Comparison of ENCODE assay signal across 1 cellular context in genomic region chr1:168623003-168623828, GRCh38.
TF ChIP-seq lines count a peak whose summit lies in the region.

No MANE protein-coding gene starts in this region.

TF ChIP-seq in WTC11, 78 proteins besides CTCF, POLR2A, EP300 and RAD21 (continued from another document):
- TF ChIP-seq, protein P1, sequence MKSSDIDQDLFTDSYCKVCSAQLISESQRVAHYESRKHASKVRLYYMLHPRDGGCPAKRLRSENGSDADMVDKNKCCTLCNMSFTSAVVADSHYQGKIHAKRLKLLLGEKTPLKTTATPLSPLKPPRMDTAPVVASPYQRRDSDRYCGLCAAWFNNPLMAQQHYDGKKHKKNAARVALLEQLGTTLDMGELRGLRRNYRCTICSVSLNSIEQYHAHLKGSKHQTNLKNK (CRISPR knock-in tag; IDR thresholded peaks at IDR 0.05), result no peak
- TF ChIP-seq JUN (CRISPR knock-in tag; IDR thresholded peaks at IDR 0.05) (no peak), FOXP1 (CRISPR knock-in tag; IDR thresholded peaks at IDR 0.05; ENCODE audit: borderline replicate concordance) (no peak), PRRX2 (CRISPR knock-in tag; IDR thresholded peaks at IDR 0.05) (no peak), ELF4 (CRISPR knock-in tag; IDR thresholded peaks at IDR 0.05; ENCODE audit: low read depth) (no peak), ATF6 (CRISPR knock-in tag; IDR thresholded peaks at IDR 0.05) (no peak), RORB (CRISPR knock-in tag; IDR thresholded peaks at IDR 0.05) (no peak), ZNF138 (CRISPR knock-in tag; conservative IDR thresholded peaks at IDR 0.05) (no peak), PREB (CRISPR knock-in tag; IDR thresholded peaks at IDR 0.05; ENCODE audit: borderline replicate concordance) (no peak), IRF2 (CRISPR knock-in tag; IDR thresholded peaks at IDR 0.05; ENCODE audit: borderline replicate concordance, low read depth) (no peak)
- TF ChIP-seq, protein P2, sequence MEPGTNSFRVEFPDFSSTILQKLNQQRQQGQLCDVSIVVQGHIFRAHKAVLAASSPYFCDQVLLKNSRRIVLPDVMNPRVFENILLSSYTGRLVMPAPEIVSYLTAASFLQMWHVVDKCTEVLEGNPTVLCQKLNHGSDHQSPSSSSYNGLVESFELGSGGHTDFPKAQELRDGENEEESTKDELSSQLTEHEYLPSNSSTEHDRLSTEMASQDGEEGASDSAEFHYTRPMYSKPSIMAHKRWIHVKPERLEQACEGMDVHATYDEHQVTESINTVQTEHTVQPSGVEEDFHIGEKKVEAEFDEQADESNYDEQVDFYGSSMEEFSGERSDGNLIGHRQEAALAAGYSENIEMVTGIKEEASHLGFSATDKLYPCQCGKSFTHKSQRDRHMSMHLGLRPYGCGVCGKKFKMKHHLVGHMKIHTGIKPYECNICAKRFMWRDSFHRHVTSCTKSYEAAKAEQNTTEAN (CRISPR knock-in tag; IDR thresholded peaks at IDR 0.05), result no peak
- TF ChIP-seq, protein P3, sequence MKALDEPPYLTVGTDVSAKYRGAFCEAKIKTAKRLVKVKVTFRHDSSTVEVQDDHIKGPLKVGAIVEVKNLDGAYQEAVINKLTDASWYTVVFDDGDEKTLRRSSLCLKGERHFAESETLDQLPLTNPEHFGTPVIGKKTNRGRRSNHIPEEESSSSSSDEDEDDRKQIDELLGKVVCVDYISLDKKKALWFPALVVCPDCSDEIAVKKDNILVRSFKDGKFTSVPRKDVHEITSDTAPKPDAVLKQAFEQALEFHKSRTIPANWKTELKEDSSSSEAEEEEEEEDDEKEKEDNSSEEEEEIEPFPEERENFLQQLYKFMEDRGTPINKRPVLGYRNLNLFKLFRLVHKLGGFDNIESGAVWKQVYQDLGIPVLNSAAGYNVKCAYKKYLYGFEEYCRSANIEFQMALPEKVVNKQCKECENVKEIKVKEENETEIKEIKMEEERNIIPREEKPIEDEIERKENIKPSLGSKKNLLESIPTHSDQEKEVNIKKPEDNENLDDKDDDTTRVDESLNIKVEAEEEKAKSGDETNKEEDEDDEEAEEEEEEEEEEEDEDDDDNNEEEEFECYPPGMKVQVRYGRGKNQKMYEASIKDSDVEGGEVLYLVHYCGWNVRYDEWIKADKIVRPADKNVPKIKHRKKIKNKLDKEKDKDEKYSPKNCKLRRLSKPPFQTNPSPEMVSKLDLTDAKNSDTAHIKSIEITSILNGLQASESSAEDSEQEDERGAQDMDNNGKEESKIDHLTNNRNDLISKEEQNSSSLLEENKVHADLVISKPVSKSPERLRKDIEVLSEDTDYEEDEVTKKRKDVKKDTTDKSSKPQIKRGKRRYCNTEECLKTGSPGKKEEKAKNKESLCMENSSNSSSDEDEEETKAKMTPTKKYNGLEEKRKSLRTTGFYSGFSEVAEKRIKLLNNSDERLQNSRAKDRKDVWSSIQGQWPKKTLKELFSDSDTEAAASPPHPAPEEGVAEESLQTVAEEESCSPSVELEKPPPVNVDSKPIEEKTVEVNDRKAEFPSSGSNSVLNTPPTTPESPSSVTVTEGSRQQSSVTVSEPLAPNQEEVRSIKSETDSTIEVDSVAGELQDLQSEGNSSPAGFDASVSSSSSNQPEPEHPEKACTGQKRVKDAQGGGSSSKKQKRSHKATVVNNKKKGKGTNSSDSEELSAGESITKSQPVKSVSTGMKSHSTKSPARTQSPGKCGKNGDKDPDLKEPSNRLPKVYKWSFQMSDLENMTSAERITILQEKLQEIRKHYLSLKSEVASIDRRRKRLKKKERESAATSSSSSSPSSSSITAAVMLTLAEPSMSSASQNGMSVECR (CRISPR knock-in tag; IDR thresholded peaks at IDR 0.05; ENCODE audit: borderline replicate concordance), result no peak
- TF ChIP-seq, protein P4, sequence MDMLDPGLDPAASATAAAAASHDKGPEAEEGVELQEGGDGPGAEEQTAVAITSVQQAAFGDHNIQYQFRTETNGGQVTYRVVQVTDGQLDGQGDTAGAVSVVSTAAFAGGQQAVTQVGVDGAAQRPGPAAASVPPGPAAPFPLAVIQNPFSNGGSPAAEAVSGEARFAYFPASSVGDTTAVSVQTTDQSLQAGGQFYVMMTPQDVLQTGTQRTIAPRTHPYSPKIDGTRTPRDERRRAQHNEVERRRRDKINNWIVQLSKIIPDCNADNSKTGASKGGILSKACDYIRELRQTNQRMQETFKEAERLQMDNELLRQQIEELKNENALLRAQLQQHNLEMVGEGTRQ (CRISPR knock-in tag; IDR thresholded peaks at IDR 0.05), result no peak
